ENCODE assay signal across 16 cellular contexts in the genomic region with DNA sequence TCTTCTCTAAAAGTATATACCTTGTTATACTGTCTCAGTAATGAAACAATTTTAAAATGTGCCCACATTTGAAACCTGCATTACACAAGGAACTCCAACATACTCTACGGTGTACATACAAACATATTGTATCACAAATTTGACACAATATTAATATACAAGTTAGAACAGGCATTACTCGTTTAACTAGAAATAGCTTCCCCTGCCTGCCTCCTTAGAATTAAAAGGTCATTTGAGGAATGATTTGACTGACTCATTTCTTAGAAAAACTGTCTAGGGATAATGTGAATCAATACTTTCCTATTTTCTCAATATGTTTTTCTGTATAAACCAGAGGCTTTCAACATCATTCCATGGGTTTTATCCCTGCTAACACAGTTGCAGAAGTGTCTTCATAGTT.
A peak's percentile ranks its signal among the peaks of the same experiment; 100 is the strongest.
DNase-seq lines count a peak whose midpoint lies in the region; ATAC-seq and TF ChIP-seq lines count a peak whose summit lies in the region.
"Had no signal": no experiment of that assay in that cellular context is flagged by ENCODE, and none has a peak within 500 bp of the region (broad histone marks: within the 10 kb centered on the region; RNA-seq: fewer than 3 reads in every experiment).

No MANE protein-coding gene starts in this region.

- peak; percentile 70 for DNase-seq in mammary epithelial cell
- no peak for DNase-seq in breast epithelium (ENCODE audit: low spot score in 2 of 2)
- peak; percentile 84 for DNase-seq in epithelial cell of esophagus (ENCODE audit: low read depth)
- DNase-seq in foreskin keratinocyte: peak in 1 of 2 donors; percentile 70
- DNase-seq in HuH-7.5 (ENCODE audit: low spot score): no peak
- DNase-seq in uterus: no peak
- DNase-seq in NCI-H524 (lab: John Stamatoyannopoulos, UW): no peak
- DNase-seq: AML-193; Caco-2; CD4-positive, alpha-beta T cell; GM23248 had no signal

- H3K4me2 ChIP-seq in mammary epithelial cell (ENCODE audit: insufficient read depth, low read depth, low read length): peak overlapping the region; percentile 46
- H3K4me2 ChIP-seq: A549 had no signal

- no TSS peak for BruUV-seq in mammary epithelial cell (replicated peaks; lab: Mats Ljungman, UMichigan)

- no peak overlapping the region for H3K9ac ChIP-seq in mammary epithelial cell (ENCODE audit: insufficient read depth, low read length)
- H3K9ac ChIP-seq: GM23248 had no signal

- H3K4me1 ChIP-seq in mammary epithelial cell (ENCODE audit: insufficient read depth, low read length): peaks cover 67% of the 10 kb centered on the region
- H3K4me1 ChIP-seq in breast epithelium: no peaks in the 10 kb centered on the region
- H3K4me1 ChIP-seq in foreskin keratinocyte: peaks cover 44% of the 10 kb centered on the region
- no peaks in the 10 kb centered on the region for H3K4me1 ChIP-seq in uterus

- 3% methylated on average over 2 of the region's 2 CpGs for WGBS in mammary epithelial cell (ENCODE audit: low coverage, missing lambda C conversion rate)

- no peaks in the 10 kb centered on the region for H4K20me1 ChIP-seq in mammary epithelial cell (ENCODE audit: insufficient read depth, low read length)

- H3K4me3 ChIP-seq in mammary epithelial cell (replicated peaks in 1 of 3; ENCODE audit: insufficient read depth in 1 of 3, low read depth in 2 of 3, low read length in 3 of 3) (no peak overlapping the region), breast epithelium (no peak overlapping the region), epithelial cell of esophagus (ENCODE audit: low read length) (no peak overlapping the region), uterus (no peak overlapping the region)
- H3K4me3 ChIP-seq: A549, GM23248, HAP-1 had no signal

- CTCF ChIA-PET in mammary epithelial cell (lab: Charles Lee; ENCODE audit: low non-redundant PET): no interaction called here

- in situ Hi-C loops in mammary epithelial cell (cut with MboI; ENCODE audit: low sequenced_read_pairs in 2 of 2): no loop called here

- H3K79me2 ChIP-seq in mammary epithelial cell (ENCODE audit: insufficient read depth, low read length): peaks cover 42% of the 10 kb centered on the region

- H3K36me3 ChIP-seq in mammary epithelial cell (ENCODE audit: insufficient read depth, low read length): no peaks in the 10 kb centered on the region
- H3K36me3 ChIP-seq in breast epithelium: no peaks in the 10 kb centered on the region
- no peaks in the 10 kb centered on the region for H3K36me3 ChIP-seq in uterus
- H3K36me3 ChIP-seq: HAP-1 had no signal

- TF ChIP-seq CTCF in mammary epithelial cell (conservative IDR thresholded peaks at IDR 0.05 in 1 of 2, IDR thresholded peaks at IDR 0.05 in 1 of 2; ENCODE audit: extremely low read depth in 1 of 2, insufficient read depth in 1 of 2, low read depth in 1 of 2, low read length in 2 of 2) (no peak), breast epithelium (IDR thresholded peaks at IDR 0.05) (no peak), epithelial cell of esophagus (IDR thresholded peaks at IDR 0.05; ENCODE audit: insufficient read depth, low read depth, low read length, missing control alignments) (no peak), foreskin keratinocyte (conservative IDR thresholded peaks at IDR 0.05) (no peak), uterus (IDR thresholded peaks at IDR 0.05) (no peak)

- peak overlapping the region; percentile 55 for H3K27ac ChIP-seq in mammary epithelial cell (ENCODE audit: insufficient read depth, low read depth, low read length)
- H3K27ac ChIP-seq in breast epithelium: no peak overlapping the region
- peak overlapping the region; percentile 49 for H3K27ac ChIP-seq in foreskin keratinocyte
- no peak overlapping the region for H3K27ac ChIP-seq in uterus
- H3K27ac ChIP-seq: 22Rv1, A549, C4-2B, GM23248 had no signal

- H3K27me3 ChIP-seq in mammary epithelial cell (ENCODE audit: insufficient read depth, low read length) (no peaks in the 10 kb centered on the region), breast epithelium (no peaks in the 10 kb centered on the region), foreskin keratinocyte (no peaks in the 10 kb centered on the region), uterus (no peaks in the 10 kb centered on the region)

- no peaks in the 10 kb centered on the region for H3K9me3 ChIP-seq in mammary epithelial cell (replicated peaks; ENCODE audit: insufficient read depth, low read length)
- no peaks in the 10 kb centered on the region for H3K9me3 ChIP-seq in breast epithelium
- no peaks in the 10 kb centered on the region for H3K9me3 ChIP-seq in uterus
- H3K9me3 ChIP-seq: A549, Caco-2, HAP-1 had no signal

- ATAC-seq in foreskin keratinocyte: peak; percentile 1
- ATAC-seq in GM19328 (IDR thresholded peaks at IDR 0.05; ENCODE audit: unreplicated experiment): no peak
- ATAC-seq: A549 had no signal

- intact Hi-C loops in mammary epithelial cell (cut with micrococcal nuclease) (no loop called here), breast epithelium (cut with DNase I; ENCODE audit: low total_unique reads) (no loop called here), uterus (cut with DNase I; ENCODE audit: low total_unique reads) (no loop called here)

- no peak overlapping the region for H2AFZ ChIP-seq in mammary epithelial cell (ENCODE audit: low read depth, low read length)
- H2AFZ ChIP-seq: GM23248 had no signal

- dilution Hi-C loops in mammary epithelial cell (cut with HindIII; ENCODE audit: low sequenced_read_pairs): no loop called here

- no peak for TF ChIP-seq POLR2A in breast epithelium (IDR thresholded peaks at IDR 0.05)
- no peak for TF ChIP-seq POLR2A in uterus (IDR thresholded peaks at IDR 0.05)

Comparison
In these comparisons a context has a peak if more than half of its experiments do, and no peak if none do; other contexts are left out.
1. DNase-seq: peak in mammary epithelial cell (single experiment) and epithelial cell of esophagus (single experiment); none in breast epithelium (0 of 2), HuH-7.5 (single experiment), uterus (0 of 2) and NCI-H524 (0 of 2).
2. H3K27ac ChIP-seq: peak in mammary epithelial cell (single experiment) and foreskin keratinocyte (single experiment); none in breast epithelium (0 of 2) and uterus (0 of 2).